ENCODE assay signal across 8 cellular contexts in genomic region chr1:202237052-202237451, GRCh38. TPM values are rescaled to one million over a fixed set of nuclear protein-coding genes. Genes with fewer than 3 reads are reported as not detected.
A peak's percentile ranks its signal among the peaks of the same experiment; 100 is the strongest.
DNase-seq lines count a peak whose midpoint lies in the region; ATAC-seq and TF ChIP-seq lines count a peak whose summit lies in the region.

No MANE protein-coding gene starts in this region.

- H3K4me1 Mint-ChIP-seq in natural killer cell, result peaks cover 6 to 21% of the 10 kb centered on the region in 2 donors

- H3K4me3 ChIP-seq in HL-60 (replicated peaks; ENCODE audit: insufficient read depth, low read length), result no peak overlapping the region

- peaks cover 18% of the 10 kb centered on the region for H3K27me3 ChIP-seq in HL-60 (ENCODE audit: insufficient read depth, poor library complexity, severe bottlenecking)

- H3K36me3 Mint-ChIP-seq in natural killer cell, result no peaks in the 10 kb centered on the region

- intact Hi-C loops in natural killer cell (cut with micrococcal nuclease), result no loop called here

- peak; percentile 48 for DNase-seq in NCI-H748 (lab: John Stamatoyannopoulos, UW; ENCODE audit: unreplicated experiment)
- DNase-seq in NCI-H748 treated with DMSO at 0.1 percent for 48 hours (lab: John Stamatoyannopoulos, UW), result no peak
- peak; percentile 14 to 42 for DNase-seq in HL-60 (ENCODE audit: low read depth in 1 of 2, low spot score in 1 of 2)
- peak; percentile 49 to 71 for DNase-seq in SHP77 (lab: John Stamatoyannopoulos, UW)
- DNase-seq in ecto neural progenitor cell (ENCODE audit: low spot score), result peak; percentile 86
- no peak for DNase-seq in natural killer cell
- no peak for DNase-seq in hypothalamus (lab: John Stamatoyannopoulos, UW)

- no peak overlapping the region for H3K27ac ChIP-seq in HL-60 (replicated peaks)

- no peaks in the 10 kb centered on the region for H3K9me3 Mint-ChIP-seq in natural killer cell

- peak overlapping the region in 1 of 2 donors; percentile 81 for H3K27ac Mint-ChIP-seq in natural killer cell

- peak; percentile 52 for TF ChIP-seq CTCF in HL-60 (IDR thresholded peaks at IDR 0.05; ENCODE audit: insufficient read depth, low read length)
- no peak for TF ChIP-seq CTCF in natural killer cell (IDR thresholded peaks at IDR 0.05)

- no peak overlapping the region for H3K4me3 Mint-ChIP-seq in natural killer cell

- ATAC-seq in natural killer cell (peak; percentile 52 to 80 (median 76)), GM19328 (IDR thresholded peaks at IDR 0.05; ENCODE audit: unreplicated experiment) (no peak)

- H3K27me3 Mint-ChIP-seq in natural killer cell (ENCODE audit: low read depth in 2 of 2), result peaks cover 0 to 2% of the 10 kb centered on the region in 2 donors

RNA-seq across cellular contexts. Expression of gene LGR6, which starts 43.5 kb away (rescaled TPM):
- 10 to 100 TPM; 58.3 to 65.2 (median 60.9) TPM for total RNA-seq in natural killer cell

Comparison
In these comparisons a context has a peak if more than half of its experiments do, and no peak if none do; other contexts are left out.
1. DNase-seq: peak in NCI-H748 (single experiment), HL-60 (2 of 2), SHP77 (2 of 2) and ecto neural progenitor cell (single experiment); none in NCI-H748 treated with DMSO at 0.1 percent for 48 hours (single experiment), natural killer cell (single experiment) and hypothalamus (0 of 51).